Comparison of ENCODE assay signal across 23 cellular contexts in the genomic region with DNA sequence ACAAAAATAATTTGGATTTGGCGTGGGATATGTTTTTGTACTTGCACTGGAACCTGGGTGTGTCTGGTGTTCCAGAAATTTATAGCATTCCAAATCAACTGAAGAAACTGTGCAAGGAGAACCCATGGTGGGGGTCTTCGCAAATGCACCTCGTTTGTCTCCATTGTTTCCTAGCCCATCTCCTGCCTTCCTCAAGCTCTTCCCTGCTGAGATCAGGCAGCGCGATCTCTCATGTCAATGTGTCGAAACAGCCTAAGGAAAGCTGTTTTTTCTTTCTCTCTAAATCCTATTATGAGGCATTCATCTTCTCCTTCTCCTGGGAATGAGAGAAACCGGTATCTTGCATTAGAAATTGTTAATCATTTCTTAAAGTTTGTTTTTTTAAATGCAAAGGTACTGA.
DNase-seq lines count a peak whose midpoint lies in the region; ATAC-seq, FAIRE-seq and TF ChIP-seq lines count a peak whose summit lies in the region.
"Had no signal": no experiment of that assay in that cellular context is flagged by ENCODE, and none has a peak within 500 bp of the region (broad histone marks: within the 10 kb centered on the region; RNA-seq: fewer than 3 reads in every experiment).

No MANE protein-coding gene starts in this region.

- H3K4me1 ChIP-seq in small intestine (ENCODE audit: control insufficient read depth in 2 of 2, insufficient read depth in 1 of 2, low read depth in 1 of 2, low read length in 1 of 2), result peaks cover 0 to 5% of the 10 kb centered on the region in 2 donors
- H3K4me1 ChIP-seq: gastroesophageal sphincter had no signal

- peak overlapping the region; percentile 83 for H3K4me3 Mint-ChIP-seq in HFFc6
- no peak overlapping the region for H3K4me3 Mint-ChIP-seq in WTC11
- H3K4me3 Mint-ChIP-seq: activated CD4-positive, alpha-beta T cell treated with anti-CD3 and anti-CD28 coated beads for 36 hours; CD8-positive, alpha-beta T cell; T-helper 1 cell treated with Interleukin-12 subunit alpha and Interleukin-12 subunit beta and Interleukin-4 antibody, amounts not matched to agents 30 μg/mL and 1 μg/mL, for 36 hours had no signal

- H3K27ac ChIP-seq in small intestine (ENCODE audit: low read depth in 1 of 2, low read length in 1 of 2), result no peak overlapping the region
- H3K27ac ChIP-seq: gastroesophageal sphincter had no signal

- H3K9me3 Mint-ChIP-seq in HFFc6, result no peaks in the 10 kb centered on the region; the same call in 1 of the 2 replicates
- peaks cover 11% of the 10 kb centered on the region for H3K9me3 Mint-ChIP-seq in WTC11
- H3K9me3 Mint-ChIP-seq: CD8-positive, alpha-beta T cell; T-helper 1 cell treated with Interleukin-12 subunit alpha and Interleukin-12 subunit beta and Interleukin-4 antibody, amounts not matched to agents 30 μg/mL and 1 μg/mL, for 36 hours had no signal

- H3K4me1 Mint-ChIP-seq in HFFc6 (ENCODE audit: low read depth), result peaks cover 47% of the 10 kb centered on the region
- peaks cover 15% of the 10 kb centered on the region for H3K4me1 Mint-ChIP-seq in WTC11
- H3K4me1 Mint-ChIP-seq: activated CD4-positive, alpha-beta T cell treated with anti-CD3 and anti-CD28 coated beads for 36 hours had no signal

- TF ChIP-seq CTCF in HFFc6 (IDR thresholded peaks at IDR 0.05), result no peak
- TF ChIP-seq CTCF in WTC11 (IDR thresholded peaks at IDR 0.05), result no peak

- peak; percentile 62 for ATAC-seq in WTC11
- no peak for ATAC-seq in GM19452 (IDR thresholded peaks at IDR 0.05; ENCODE audit: unreplicated experiment)
- ATAC-seq: activated CD4-positive, alpha-beta T cell treated with anti-CD3 and anti-CD28 coated beads for 36 hours; CD8-positive, alpha-beta T cell; gastroesophageal sphincter had no signal

- no peaks in the 10 kb centered on the region for H3K9me3 ChIP-seq in small intestine (ENCODE audit: control insufficient read depth, low read depth)
- H3K9me3 ChIP-seq: gastroesophageal sphincter had no signal

- H3K27ac Mint-ChIP-seq in HFFc6, result peak overlapping the region; percentile 59; the same call in 1 of the 2 replicates
- no peak overlapping the region; the same call in 1 of the 2 replicates for H3K27ac Mint-ChIP-seq in WTC11
- H3K27ac Mint-ChIP-seq: activated CD4-positive, alpha-beta T cell treated with anti-CD3 and anti-CD28 coated beads for 36 hours; CD8-positive, alpha-beta T cell; T-helper 1 cell treated with Interleukin-12 subunit alpha and Interleukin-12 subunit beta and Interleukin-4 antibody, amounts not matched to agents 30 μg/mL and 1 μg/mL, for 36 hours had no signal

- no peak overlapping the region for H3K4me3 ChIP-seq in small intestine (ENCODE audit: low read depth in 1 of 2, low read length in 2 of 2)
- H3K4me3 ChIP-seq: gastroesophageal sphincter had no signal

- DNase-seq in HFFc6, result no peak
- DNase-seq in WTC11 (ENCODE audit: low spot score), result no peak
- DNase-seq in iPS-NIHi11 (ENCODE audit: low spot score), result peak; percentile 14
- no peak for DNase-seq in small intestine
- no peak for DNase-seq in GM19238 (ENCODE audit: insufficient read length, low spot score)
- no peak for DNase-seq in kidney tubule cell (ENCODE audit: low spot score)
- DNase-seq: activated CD4-positive, alpha-beta T cell treated with anti-CD3 and anti-CD28 coated beads for 36 hours; activated CD8-positive, alpha-beta memory T cell treated with anti-CD3 and anti-CD28 coated beads for 24 hours; activated gamma-delta T cell treated with Interleukin-2 at 50 U/mL for 16 hours; activated T-cell treated with anti-CD3 and anti-CD28 coated beads, Interleukin-2, amount 50 U/mL, for 1 hour; AML-193; CD8-positive, alpha-beta T cell; cortex of kidney; DMS153; Kasumi-1; kidney glomerular epithelial cell; NCI-H1694; NCI-H524; stimulated activated CD4-positive, alpha-beta T cell treated with anti-CD3 and anti-CD28 coated beads, Interleukin-4, amount 100 ng/mL, for 4 hours; stimulated activated naive CD4-positive, alpha-beta T cell had no signal

- WGBS in small intestine, 3 donors, result 64 to 78% (median 64%) methylated on average over 7 of the region's 7 CpGs

- POLR2A ChIA-PET in WTC11 (lab: Charles Lee), result no interaction called here

- no peaks in the 10 kb centered on the region for H3K36me3 ChIP-seq in small intestine (ENCODE audit: control insufficient read depth in 2 of 2, insufficient read depth in 2 of 2, low read length in 2 of 2)
- H3K36me3 ChIP-seq: gastroesophageal sphincter had no signal

- no peaks in the 10 kb centered on the region for H3K27me3 Mint-ChIP-seq in HFFc6 (ENCODE audit: insufficient read depth)
- H3K27me3 Mint-ChIP-seq in WTC11 (ENCODE audit: low read depth), result no peaks in the 10 kb centered on the region

- H3K36me3 Mint-ChIP-seq in HFFc6 (ENCODE audit: low read depth) (no peaks in the 10 kb centered on the region), WTC11 (no peaks in the 10 kb centered on the region)
- H3K36me3 Mint-ChIP-seq: CD8-positive, alpha-beta T cell had no signal

- CTCF ChIA-PET in WTC11 (lab: Charles Lee), result no interaction called here

- peak; percentile 5 for FAIRE-seq in small intestine (lab: Jason Lieb, UNC)

- no peaks in the 10 kb centered on the region for H3K27me3 ChIP-seq in small intestine (ENCODE audit: control insufficient read depth in 2 of 2, insufficient read depth in 2 of 2, low read length in 2 of 2)
- H3K27me3 ChIP-seq: gastroesophageal sphincter had no signal

TF ChIP-seq in WTC11, 78 proteins besides CTCF, POLR2A, EP300 and RAD21:
- TF ChIP-seq TEAD1 (CRISPR knock-in tag; IDR thresholded peaks at IDR 0.05) (no peak), ESRRA (CRISPR knock-in tag; IDR thresholded peaks at IDR 0.05; ENCODE audit: borderline replicate concordance) (no peak)
- TF ChIP-seq, protein P1, sequence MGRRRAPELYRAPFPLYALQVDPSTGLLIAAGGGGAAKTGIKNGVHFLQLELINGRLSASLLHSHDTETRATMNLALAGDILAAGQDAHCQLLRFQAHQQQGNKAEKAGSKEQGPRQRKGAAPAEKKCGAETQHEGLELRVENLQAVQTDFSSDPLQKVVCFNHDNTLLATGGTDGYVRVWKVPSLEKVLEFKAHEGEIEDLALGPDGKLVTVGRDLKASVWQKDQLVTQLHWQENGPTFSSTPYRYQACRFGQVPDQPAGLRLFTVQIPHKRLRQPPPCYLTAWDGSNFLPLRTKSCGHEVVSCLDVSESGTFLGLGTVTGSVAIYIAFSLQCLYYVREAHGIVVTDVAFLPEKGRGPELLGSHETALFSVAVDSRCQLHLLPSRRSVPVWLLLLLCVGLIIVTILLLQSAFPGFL (CRISPR knock-in tag; IDR thresholded peaks at IDR 0.05; ENCODE audit: borderline replicate concordance), result no peak
TF ChIP-seq in WTC11: peak in this region for 0.
